1 cellular context compared by ENCODE assay signal in genomic region chr16:80899804-80900592, GRCh38.
TF ChIP-seq lines count a peak whose summit lies in the region.

No MANE protein-coding gene starts in this region.

TF ChIP-seq in HEK293, 187 proteins besides CTCF, POLR2A, EP300 and RAD21 (continued from another document):
- TF ChIP-seq AEBP2 (tag by site-specific recombination; IDR thresholded peaks at IDR 0.05; ENCODE audit: borderline replicate concordance) (no peak), ZFP69B (tag by site-specific recombination; IDR thresholded peaks at IDR 0.05) (peak; percentile 60), ZNF610 (tag by site-specific recombination; IDR thresholded peaks at IDR 0.05; ENCODE audit: borderline replicate concordance) (no peak), ZNF335 (tag by site-specific recombination; conservative IDR thresholded peaks at IDR 0.05) (peak; percentile 50; the same call in 1 of the 2 replicates), ZNF692 (tag by site-specific recombination; IDR thresholded peaks at IDR 0.05) (peak; percentile 76), ZNF37A (tag by site-specific recombination; IDR thresholded peaks at IDR 0.05) (no peak), REST (tag by site-specific recombination; IDR thresholded peaks at IDR 0.05) (no peak), ZFP41 (tag by site-specific recombination; IDR thresholded peaks at IDR 0.05; ENCODE audit: borderline replicate concordance) (no peak), ZNF660 (tag by site-specific recombination; IDR thresholded peaks at IDR 0.05) (0 out of 2 replicates have a peak, but pooled peaks have one; percentile 27)
